ENCODE assay signal across 1 cellular context in genomic region chr12:54276368-54276767, GRCh38.
TF ChIP-seq lines count a peak whose summit lies in the region.

No MANE protein-coding gene starts in this region.

TF ChIP-seq in endothelial cell of umbilical vein, 7 proteins besides CTCF, POLR2A, EP300 and RAD21:
- TF ChIP-seq EZH2 (IDR thresholded peaks at IDR 0.05; ENCODE audit: borderline replicate concordance, low read depth, low read length, severe bottlenecking) (no peak), GATA2 (IDR thresholded peaks at IDR 0.05; ENCODE audit: insufficient read depth, insufficient read length, low read depth, low read length) (no peak), MAX (IDR thresholded peaks at IDR 0.05; ENCODE audit: insufficient read depth, insufficient read length) (no peak), FOS (IDR thresholded peaks at IDR 0.05; ENCODE audit: borderline replicate concordance, insufficient read depth, low read length) (no peak), POLR2AphosphoS5 (IDR thresholded peaks at IDR 0.05; ENCODE audit: insufficient read depth, low read depth, low read length) (no peak), JUN (IDR thresholded peaks at IDR 0.05; ENCODE audit: borderline replicate concordance, insufficient read depth, insufficient read length, low read depth) (no peak), MYC (IDR thresholded peaks at IDR 0.05; ENCODE audit: low read depth, low read length) (no peak)
